In the genomic region with DNA sequence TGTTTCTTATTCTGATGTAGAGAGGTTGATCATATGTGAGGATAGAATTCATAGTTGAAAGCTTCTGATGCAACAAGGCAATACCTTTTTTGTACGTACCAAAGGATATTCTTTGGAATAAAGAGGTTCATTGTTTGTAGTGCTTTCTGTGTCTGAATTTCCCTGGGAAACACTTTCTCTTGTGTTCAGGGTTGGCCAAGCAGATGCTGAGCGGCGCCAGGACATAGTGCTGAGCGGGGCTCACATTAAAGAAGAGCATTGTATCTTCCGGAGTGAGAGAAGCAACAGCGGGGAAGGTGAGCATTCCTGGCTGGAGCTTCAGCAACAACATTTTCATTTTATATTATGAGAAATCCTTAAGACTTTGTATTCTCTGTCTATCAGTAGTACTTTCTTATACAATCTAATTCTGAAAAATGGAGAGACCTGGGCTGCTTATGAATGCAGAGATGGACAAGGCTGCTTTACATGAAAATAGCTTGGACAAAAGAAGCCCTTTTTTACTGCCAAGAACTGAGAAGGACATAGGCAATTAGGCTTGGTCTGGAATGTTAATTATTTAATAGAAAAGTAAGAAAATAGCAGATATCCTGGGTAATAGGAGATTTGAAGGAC, we compare ENCODE assay signal across 26 cellular contexts.
DNase-seq lines count a peak whose midpoint lies in the region; ATAC-seq and TF ChIP-seq lines count a peak whose summit lies in the region.
"Had no signal": no experiment of that assay in that cellular context is flagged by ENCODE, and none has a peak within 500 bp of the region (broad histone marks: within the 10 kb centered on the region; RNA-seq: fewer than 3 reads in every experiment).

No MANE protein-coding gene starts in this region.

- H3K27ac ChIP-seq in upper lobe of right lung (no peak overlapping the region), right atrium auricular region (no peak overlapping the region)
- H3K27ac ChIP-seq: heart left ventricle, prostate gland, SJSA1, suprapubic skin, uterus had no signal

- peaks cover 70% of the 10 kb centered on the region for H3K36me3 ChIP-seq in upper lobe of right lung
- peaks cover 67% of the 10 kb centered on the region for H3K36me3 ChIP-seq in right atrium auricular region
- H3K36me3 ChIP-seq: prostate gland, uterus had no signal

- TF ChIP-seq CTCF in upper lobe of right lung (IDR thresholded peaks at IDR 0.05) = no peak
- TF ChIP-seq CTCF in right atrium auricular region (IDR thresholded peaks at IDR 0.05) = no peak

- H3K9me3 ChIP-seq in upper lobe of right lung (no peaks in the 10 kb centered on the region), right atrium auricular region (no peaks in the 10 kb centered on the region)
- H3K9me3 ChIP-seq: heart left ventricle, prostate gland, SJSA1, suprapubic skin, uterus had no signal

- H3K4me3 ChIP-seq in upper lobe of right lung (no peak overlapping the region), right atrium auricular region (no peak overlapping the region)
- H3K4me3 ChIP-seq: GM12878, heart left ventricle, prostate gland, SJSA1, suprapubic skin, uterus had no signal

- intact Hi-C loops in head of caudate nucleus (cut with DNase I) = no loop called here
- intact Hi-C loops in upper lobe of right lung (cut with DNase I) = no loop called here

- H3K4me1 ChIP-seq in upper lobe of right lung (no peaks in the 10 kb centered on the region), right atrium auricular region (peaks cover 0 to 12% of the 10 kb centered on the region in 2 donors)
- H3K4me1 ChIP-seq: prostate gland, SJSA1, suprapubic skin, uterus had no signal

- H3K27me3 ChIP-seq in upper lobe of right lung = no peaks in the 10 kb centered on the region
- H3K27me3 ChIP-seq in right atrium auricular region = no peaks in the 10 kb centered on the region
- H3K27me3 ChIP-seq: heart left ventricle, SJSA1, suprapubic skin, uterus had no signal

- ATAC-seq in upper lobe of right lung (no peak), HG03342 (IDR thresholded peaks at IDR 0.05; ENCODE audit: unreplicated experiment) (no peak)
- ATAC-seq: activated T-cell treated with anti-CD3 and anti-CD28 coated beads, Interleukin-2, amount 50 U/mL, for 4 hours; GM12878; heart left ventricle; naive thymus-derived CD8-positive, alpha-beta T cell; T-helper 17 cell had no signal

- DNase-seq in Ammon's horn (ENCODE audit: low spot score) (peak; percentile 90), anterior cingulate cortex (lab: John Stamatoyannopoulos, UW) (peak in 48 of 58 donors; percentile 15 to 89 (median 51)), head of caudate nucleus (peak; percentile 21 to 89 (median 70)), nucleus accumbens (lab: John Stamatoyannopoulos, UW) (peak in 50 of 56 donors; percentile 15 to 79 (median 50)), upper lobe of right lung (no peak), NK-92 (lab: John Stamatoyannopoulos, UW; ENCODE audit: unreplicated experiment) (no peak), right atrium auricular region (ENCODE audit: low spot score) (no peak)
- DNase-seq: activated CD4-positive, alpha-beta T cell treated with anti-CD3 and anti-CD28 coated beads for 4 hours; activated T-cell treated with anti-CD3 and anti-CD28 coated beads, Interleukin-2, amount 50 U/mL, for 4 hours; AML-193; DMS79; heart left ventricle; mesendoderm; naive thymus-derived CD8-positive, alpha-beta T cell; NCI-H1694; NCI-H2227 treated with DMSO at 0.1 percent for 48 hours; NCI-H69; small intestine; stimulated activated CD4-positive, alpha-beta T cell treated with anti-CD3 and anti-CD28 coated beads, Interleukin-2, amount 100 ng/mL, for 24 hours; T-helper 17 cell; uterus had no signal

Comparison
In these comparisons a context has a peak if more than half of its experiments do, and no peak if none do; other contexts are left out.
1. DNase-seq: peak in Ammon's horn (single experiment), anterior cingulate cortex (48 of 58), head of caudate nucleus (42 of 42) and nucleus accumbens (50 of 56); none in upper lobe of right lung (single experiment), NK-92 (single experiment) and right atrium auricular region (single experiment).